28 cellular contexts compared by ENCODE assay signal in genomic region chr2:238765590-238765989, GRCh38.
"Had no signal": no experiment of that assay in that cellular context is flagged by ENCODE, and none has a peak within 500 bp of the region (broad histone marks: within the 10 kb centered on the region; RNA-seq: fewer than 3 reads in every experiment).

No MANE protein-coding gene starts in this region.

- ATAC-seq: naive thymus-derived CD4-positive, alpha-beta T cell; natural killer cell; psoas muscle; right cardiac atrium; sciatic nerve; stimulated activated memory B cell treated with anti-CD40 and anti-IgM and Interleukin-4, amounts not matched to agents 10 μg/mL and 1 μg/mL and 100 μg/mL, for 72 hours; stimulated activated naive CD8-positive, alpha-beta T cell treated with anti-CD3 and anti-CD28 coated beads, Interleukin-15, amount 100 ng/mL, for 72 hours; stimulated activated naive CD8-positive, alpha-beta T cell treated with anti-CD3 and anti-CD28 coated beads, Interleukin-15, Interleukin-2, amounts not matched to agents 100 U/mL and 50 U/mL, for 24 hours had no signal

- DNase-seq: naive thymus-derived CD4-positive, alpha-beta T cell; natural killer cell; nucleus accumbens; ovary; psoas muscle; right cardiac atrium; spleen; stimulated activated CD4-positive, alpha-beta T cell treated with anti-CD3 and anti-CD28 coated beads, Interleukin-12 subunit alpha, Interleukin-12 subunit beta, amount 100 ng/mL, for 4 hours; stimulated activated CD4-positive, alpha-beta T cell treated with anti-CD3 and anti-CD28 coated beads, Interleukin-1b, Interleukin-23, amount 100 ng/mL, for 48 hours; stimulated activated CD4-positive, alpha-beta T cell treated with anti-CD3 and anti-CD28 coated beads, Interleukin-4, amount 100 ng/mL, for 1 hour; stimulated activated CD4-positive, alpha-beta T cell treated with anti-CD3 and anti-CD28 coated beads, Interleukin-4, amount 100 ng/mL, for 4 hours; stimulated activated CD8-positive, alpha-beta memory T cell treated with anti-CD3 and anti-CD28 coated beads, Interleukin-4, amount 100 ng/mL, for 48 hours; stimulated activated naive CD4-positive, alpha-beta T cell; stimulated activated naive CD8-positive, alpha-beta T cell treated with anti-CD3 and anti-CD28 coated beads, Interleukin-15, amount 100 ng/mL, for 72 hours; stimulated activated naive CD8-positive, alpha-beta T cell treated with anti-CD3 and anti-CD28 coated beads, Interleukin-15, Interleukin-2, amounts not matched to agents 100 U/mL and 50 U/mL, for 24 hours; substantia nigra; testis; tibial artery; transverse colon had no signal

- H3K4me1 ChIP-seq: neural progenitor cell, parathyroid adenoma, psoas muscle, spleen, suprapubic skin, testis, tibial artery, transverse colon, vagina had no signal

- H3K27me3 ChIP-seq: ovary, testis, vagina had no signal

- H3K36me3 ChIP-seq: neural progenitor cell, neutrophil, ovary, spleen, suprapubic skin, tibial artery, transverse colon, vagina had no signal

- H3K27ac ChIP-seq: neural progenitor cell, neutrophil, ovary, parathyroid adenoma, psoas muscle, skin epidermis, spleen, suprapubic skin, testis, tibial artery, transverse colon, vagina had no signal

- H2AFZ ChIP-seq: neural progenitor cell, parathyroid adenoma had no signal

- H3K9ac ChIP-seq: neural progenitor cell, parathyroid adenoma had no signal

- H3K4me2 ChIP-seq: neural progenitor cell, smooth muscle cell had no signal

- H3K9me3 ChIP-seq: neutrophil, ovary, psoas muscle, spleen, suprapubic skin, testis, tibial artery, transverse colon, vagina had no signal

- H3K4me3 ChIP-seq: neural progenitor cell, ovary, psoas muscle, skin epidermis, smooth muscle cell, spleen, suprapubic skin, testis, tibial artery, transverse colon, vagina had no signal

- H3K79me2 ChIP-seq: parathyroid adenoma had no signal
